In the genomic region with DNA sequence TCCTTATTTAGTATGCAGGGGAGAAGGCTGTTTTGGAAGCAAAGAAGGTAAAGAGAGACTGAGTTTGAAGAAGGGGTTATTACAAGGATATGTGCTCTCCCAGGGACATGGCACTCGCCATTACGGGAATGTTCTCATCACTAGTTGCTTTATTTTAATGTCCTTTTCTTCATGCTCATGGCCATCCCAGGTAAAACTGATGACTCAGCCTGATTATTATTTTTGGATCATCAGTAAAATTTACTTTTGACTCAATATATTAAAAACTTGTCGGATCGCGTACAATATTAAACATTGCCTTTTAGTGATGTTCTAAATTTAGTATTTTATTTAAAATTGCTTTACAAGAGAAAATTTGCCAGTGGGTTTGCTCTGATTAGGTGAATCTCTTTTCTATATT, we compare ENCODE assay signal across 23 cellular contexts.
DNase-seq lines count a peak whose midpoint lies in the region; ATAC-seq, FAIRE-seq and TF ChIP-seq lines count a peak whose summit lies in the region.
"Had no signal": no experiment of that assay in that cellular context is flagged by ENCODE, and none has a peak within 500 bp of the region (broad histone marks: within the 10 kb centered on the region; RNA-seq: fewer than 3 reads in every experiment).

No MANE protein-coding gene starts in this region.

- H3K4ac ChIP-seq in H1 (replicated peaks; ENCODE audit: insufficient read length, low read depth, low read length) = no peak overlapping the region

- H3K9me3 ChIP-seq in A549 = no peaks in the 10 kb centered on the region
- no peaks in the 10 kb centered on the region for H3K9me3 ChIP-seq in K562 (replicated peaks; ENCODE audit: control insufficient read depth, insufficient read depth, low read depth, low read length)
- H3K9me3 ChIP-seq in H1 (ENCODE audit: insufficient read depth in 2 of 2, low read depth in 1 of 2, low read length in 1 of 2) = no peaks in the 10 kb centered on the region
- H3K9me3 ChIP-seq: Caco-2 had no signal

- FAIRE-seq in A549 (lab: Jason Lieb, UNC) (no peak), K562 (lab: Jason Lieb, UNC) (no peak), H1 (lab: Jason Lieb, UNC) (no peak)
- FAIRE-seq: D721Med, G401.6, GM12891, GM19239 had no signal

- CTCF ChIA-PET in A549 (lab: Yijun Ruan, JAX) (no interaction called here), K562 (lab: Yijun Ruan, JAX; ENCODE audit: low intra/inter-chr PET ratio) (no interaction called here), H1 (lab: Charles Lee; ENCODE audit: partially characterized antibody) (no interaction called here)

- no peaks in the 10 kb centered on the region for H3K9me3 Mint-ChIP-seq in GM23338
- H3K9me3 Mint-ChIP-seq: CD4-positive, alpha-beta T cell; CD8-positive, alpha-beta T cell had no signal

- no peak overlapping the region for H2BK120ac ChIP-seq in H1 (replicated peaks; ENCODE audit: low read depth, low read length)

- no peak for TF ChIP-seq RAD21 in A549 (conservative IDR thresholded peaks at IDR 0.05 in 1 of 2, IDR thresholded peaks at IDR 0.05 in 1 of 2)
- no peak for TF ChIP-seq RAD21 in K562 (CRISPR knock-in tag; conservative IDR thresholded peaks at IDR 0.05 in 1 of 2, IDR thresholded peaks at IDR 0.05 in 1 of 2)
- no peak for TF ChIP-seq RAD21 in H1 (IDR thresholded peaks at IDR 0.05 in 1 of 2, conservative IDR thresholded peaks at IDR 0.05 in 1 of 2; ENCODE audit: low read depth in 2 of 2, low read length in 2 of 2)

- POLR2A ChIA-PET in A549 (lab: Yijun Ruan, JAX) (no interaction called here), K562 (lab: Yijun Ruan, JAX) (no interaction called here), H1 (lab: Charles Lee; ENCODE audit: partially characterized antibody) (no interaction called here)

- H3K27me3 ChIP-seq in GM23338 (ENCODE audit: insufficient read depth) = no peaks in the 10 kb centered on the region
- H3K27me3 ChIP-seq in K562 (ENCODE audit: control insufficient read depth in 2 of 2, insufficient read depth in 2 of 2, low read length in 2 of 2) = no peaks in the 10 kb centered on the region
- H3K27me3 ChIP-seq in H1 (replicated peaks in 1 of 4; ENCODE audit: control insufficient read depth in 3 of 4, extremely low read depth in 1 of 4, insufficient read depth in 3 of 4, low read length in 3 of 4) = no peaks in the 10 kb centered on the region
- no peaks in the 10 kb centered on the region for H3K27me3 ChIP-seq in H7 (ENCODE audit: control insufficient read depth, insufficient read depth, low read length)
- H3K27me3 ChIP-seq: BLaER1 treated with 17β-estradiol and CSF1 and Interleukin-3, amounts not matched to agents 10 nM and 100 nM had no signal

- peak overlapping the region; percentile 70; the same call in 1 of the 2 replicates for H2AFZ ChIP-seq in GM23338
- H2AFZ ChIP-seq in K562 (ENCODE audit: low read depth, low read length) = no peak overlapping the region
- no peak overlapping the region for H2AFZ ChIP-seq in H1 (ENCODE audit: low read length)

- H3K9me2 ChIP-seq in GM23338 (ENCODE audit: insufficient read depth) = peaks cover 4% of the 10 kb centered on the region; the same call in 1 of the 2 replicates

- H4K20me1 ChIP-seq in GM23338 (replicated peaks; ENCODE audit: insufficient read depth) (no peaks in the 10 kb centered on the region), K562 (replicated peaks; ENCODE audit: control insufficient read depth, insufficient read depth, low read length) (no peaks in the 10 kb centered on the region), H1 (replicated peaks in 1 of 2; ENCODE audit: control insufficient read depth in 1 of 2, insufficient read depth in 2 of 2, low read length in 2 of 2) (peaks cover 0 to 2% of the 10 kb centered on the region in 2 experiments)
- H4K20me1 ChIP-seq: BLaER1 treated with 17β-estradiol and CSF1 and Interleukin-3, amounts not matched to agents 10 nM and 100 nM had no signal

- no peak for TF ChIP-seq POLR2A in A549 (IDR thresholded peaks at IDR 0.05; ENCODE audit: low read length)
- no peak for TF ChIP-seq POLR2A in K562 (conservative IDR thresholded peaks at IDR 0.05)
- TF ChIP-seq POLR2A in H1 (IDR thresholded peaks at IDR 0.05; ENCODE audit: control extremely low read depth in 1 of 2, low read depth in 2 of 2, low read length in 2 of 2) = no peak

- H3K23ac ChIP-seq in H1 (ENCODE audit: insufficient read length) = no peak overlapping the region

- TF ChIP-seq CTCF in A549 (IDR thresholded peaks at IDR 0.05) (no peak), GM23338 (conservative IDR thresholded peaks at IDR 0.05; ENCODE audit: low read depth in 2 of 2) (no peak), K562 (IDR thresholded peaks at IDR 0.05 in 2 of 3, conservative IDR thresholded peaks at IDR 0.05 in 1 of 3; ENCODE audit: insufficient read depth in 2 of 3, low read depth in 1 of 3, low read length in 3 of 3) (no peak), H1 (IDR thresholded peaks at IDR 0.05; ENCODE audit: control extremely low read depth in 1 of 3, insufficient read depth in 1 of 3, low read depth in 1 of 3, low read length in 3 of 3) (no peak)

- no peak overlapping the region for H4K91ac ChIP-seq in H1 (replicated peaks; ENCODE audit: insufficient read length, low read length)

- H3K9me1 ChIP-seq in K562 (ENCODE audit: control insufficient read depth, insufficient read depth, low read length) = no peaks in the 10 kb centered on the region

- H2AK5ac ChIP-seq in H1 (ENCODE audit: low read depth, low read length) = no peak overlapping the region

- H3K4me2 ChIP-seq in A549 (no peak overlapping the region), GM23338 (no peak overlapping the region), K562 (ENCODE audit: insufficient read depth, low read length) (no peak overlapping the region), H1 (ENCODE audit: insufficient read depth in 1 of 2, low read depth in 2 of 2, low read length in 2 of 2) (no peak overlapping the region)
- H3K4me2 ChIP-seq: BLaER1 treated with 17β-estradiol and CSF1 and Interleukin-3, amounts not matched to agents 10 nM and 100 nM had no signal

- H4K8ac ChIP-seq in H1 (ENCODE audit: extremely low read depth, insufficient read depth, low read length) = no peak overlapping the region

- H3K56ac ChIP-seq in H1 (replicated peaks; ENCODE audit: insufficient read length, low read depth, low read length) = no peak overlapping the region

- no peak overlapping the region for H2BK15ac ChIP-seq in H1 (ENCODE audit: low read length)

- 87% methylated on average over 5 of the region's 5 CpGs for WGBS in A549 (ENCODE audit: missing lambda C conversion rate)
- WGBS in K562 (ENCODE audit: insufficient coverage, low coverage, missing lambda C conversion rate) = 5% methylated on average over 5 of the region's 5 CpGs
- 92% methylated on average over 5 of the region's 5 CpGs; no CpG with 5 or more reads in 1 of the 2 experiments for WGBS in H1 (ENCODE audit: extremely low coverage in 1 of 2, insufficient coverage in 1 of 2, insufficient read length in 1 of 2, insufficient replicate concordance in 2 of 2, low coverage in 1 of 2, low lambda C conversion rate in 2 of 2, missing lambda C conversion rate in 1 of 2), 2 experiments

- H2BK5ac ChIP-seq in H1 (ENCODE audit: low read depth, low read length) = no peak overlapping the region

- H3K27ac ChIP-seq in A549 = no peak overlapping the region
- no peak overlapping the region for H3K27ac ChIP-seq in GM23338 (ENCODE audit: low read depth)
- no peak overlapping the region for H3K27ac ChIP-seq in K562 (ENCODE audit: extremely low read depth, low read depth, low read length)
- H3K27ac ChIP-seq in H1 (ENCODE audit: low read depth, low read length) = no peak overlapping the region
- H3K27ac ChIP-seq: BLaER1 treated with 17β-estradiol and CSF1 and Interleukin-3, amounts not matched to agents 10 nM and 100 nM; C4-2B had no signal

- H3K4me1 Mint-ChIP-seq in GM23338 = peaks cover 5% of the 10 kb centered on the region; the same call in 1 of the 3 replicates
- H3K4me1 Mint-ChIP-seq: B cell had no signal

- no peaks in the 10 kb centered on the region for H3F3A ChIP-seq in GM23338 (replicated peaks; ENCODE audit: low read depth)

- no peak for TF ChIP-seq EP300 in A549 (IDR thresholded peaks at IDR 0.05)
- TF ChIP-seq EP300 in K562 (IDR thresholded peaks at IDR 0.05; ENCODE audit: low read length) = no peak
- TF ChIP-seq EP300 in H1 (IDR thresholded peaks at IDR 0.05; ENCODE audit: borderline replicate concordance in 1 of 2, low read depth in 2 of 2, low read length in 2 of 2) = no peak

- no peaks in the 10 kb centered on the region for H3K36me3 ChIP-seq in GM23338 (ENCODE audit: insufficient read depth)
- no peaks in the 10 kb centered on the region for H3K36me3 ChIP-seq in K562 (ENCODE audit: control insufficient read depth, insufficient read depth, low read length)
- H3K36me3 ChIP-seq in H1 (ENCODE audit: control insufficient read depth in 2 of 4, insufficient read depth in 4 of 4, low read length in 3 of 4) = no peaks in the 10 kb centered on the region
- no peaks in the 10 kb centered on the region for H3K36me3 ChIP-seq in H7 (replicated peaks; ENCODE audit: control insufficient read depth, insufficient read depth, low read length)
- H3K36me3 ChIP-seq: BLaER1 treated with 17β-estradiol and CSF1 and Interleukin-3, amounts not matched to agents 10 nM and 100 nM had no signal

- intact Hi-C loops in K562 (cut with micrococcal nuclease) = no loop called here

- no peak overlapping the region for H3K4me3 ChIP-seq in A549
- H3K4me3 ChIP-seq in GM23338 = no peak overlapping the region
- H3K4me3 ChIP-seq in K562 = no peak overlapping the region
- H3K4me3 ChIP-seq in H1 (ENCODE audit: extremely low read depth in 1 of 4, insufficient read depth in 2 of 4, low read depth in 3 of 4, low read length in 4 of 4) = no peak overlapping the region
- no peak overlapping the region for H3K4me3 ChIP-seq in H7 (ENCODE audit: insufficient read depth, low read depth, low read length)
- H3K4me3 ChIP-seq: BLaER1 treated with 17β-estradiol and CSF1 and Interleukin-3, amounts not matched to agents 10 nM and 100 nM had no signal

- no peaks in the 10 kb centered on the region for H3K36me3 Mint-ChIP-seq in GM23338 (ENCODE audit: low read depth)
- H3K36me3 Mint-ChIP-seq: CD8-positive, alpha-beta T cell had no signal

- no peak for ATAC-seq in A549
- ATAC-seq in GM23338 = no peak
- no peak for ATAC-seq in K562
- no peak for ATAC-seq in HG03442 (IDR thresholded peaks at IDR 0.05; ENCODE audit: unreplicated experiment)
- ATAC-seq: CD8-positive, alpha-beta T cell had no signal

- H3K23me2 ChIP-seq in H1 (ENCODE audit: low read depth, low read length) = no peaks in the 10 kb centered on the region; the same call in 1 of the 2 replicates

- no peak overlapping the region for H2BK12ac ChIP-seq in H1 (ENCODE audit: low read depth, low read length)

- H4K5ac ChIP-seq in H1 (ENCODE audit: insufficient read length, low read depth, low read length) = no peak overlapping the region

- no peak overlapping the region for H3K18ac ChIP-seq in H1 (ENCODE audit: extremely low read depth, low read length)

- H3K79me2 ChIP-seq in GM23338 (replicated peaks; ENCODE audit: insufficient read depth) = no peaks in the 10 kb centered on the region
- H3K79me2 ChIP-seq in K562 (ENCODE audit: control insufficient read depth, insufficient read depth, low read length) = no peaks in the 10 kb centered on the region
- no peaks in the 10 kb centered on the region for H3K79me2 ChIP-seq in H1 (ENCODE audit: control insufficient read depth in 1 of 2, insufficient read depth in 2 of 2, low read length in 2 of 2)

- DNase-seq in A549 (ENCODE audit: low read depth in 1 of 2, low spot score in 1 of 2) (no peak), GM23338 (ENCODE audit: low spot score) (no peak), K562 (ENCODE audit: extremely low read depth in 1 of 4, low spot score in 3 of 4) (no peak), H1 (ENCODE audit: low read depth in 1 of 2, low spot score in 2 of 2) (no peak), NCI-H2107 treated with DMSO at 0.1 percent for 48 hours (lab: John Stamatoyannopoulos, UW; ENCODE audit: unreplicated experiment) (no peak), OCI-M1 (lab: John Stamatoyannopoulos, UW) (no peak), H7 (no peak)
- DNase-seq: 8988T; AML-193; Caco-2; Calu3; CD4-positive, alpha-beta T cell; CD8-positive, alpha-beta T cell; DMS79 treated with DMSO at 0.1 percent for 48 hours; GF-D8 had no signal

- H3K14ac ChIP-seq in H1 (ENCODE audit: insufficient read length) = no peak overlapping the region

- H3K4me1 ChIP-seq in A549 = no peaks in the 10 kb centered on the region
- H3K4me1 ChIP-seq in GM23338 (ENCODE audit: insufficient read depth) = no peaks in the 10 kb centered on the region
- H3K4me1 ChIP-seq in K562 (replicated peaks in 1 of 2; ENCODE audit: control insufficient read depth in 2 of 2, insufficient read depth in 2 of 2, low read length in 2 of 2) = no peaks in the 10 kb centered on the region
- peaks cover 0 to 2% (median 0%) of the 10 kb centered on the region in 4 experiments; a peak in 1 of 7 replicates for H3K4me1 ChIP-seq in H1 (replicated peaks in 1 of 4; ENCODE audit: control insufficient read depth in 3 of 4, insufficient read depth in 4 of 4, low read length in 3 of 4)
- H3K4me1 ChIP-seq: BLaER1 treated with 17β-estradiol and CSF1 and Interleukin-3, amounts not matched to agents 10 nM and 100 nM; Caco-2 had no signal

- H3K9ac ChIP-seq in K562 (ENCODE audit: insufficient read depth in 1 of 2, low read depth in 2 of 2, low read length in 2 of 2) = no peak overlapping the region
- H3K9ac ChIP-seq in H1 (replicated peaks in 1 of 4; ENCODE audit: extremely low read depth in 1 of 4, low read depth in 3 of 4, low read length in 3 of 4) = no peak overlapping the region
- H3K9ac ChIP-seq: BLaER1 treated with 17β-estradiol and CSF1 and Interleukin-3, amounts not matched to agents 10 nM and 100 nM had no signal

- no peak overlapping the region for H2BK20ac ChIP-seq in H1 (ENCODE audit: low read length)

- H3K4me3 Mint-ChIP-seq in GM23338 = no peak overlapping the region
- H3K4me3 Mint-ChIP-seq: B cell; CD4-positive, alpha-beta T cell; CD8-positive, alpha-beta T cell had no signal

- H3K79me1 ChIP-seq in H1 (ENCODE audit: low read depth, low read length) = no peaks in the 10 kb centered on the region

- in situ Hi-C loops in K562 (cut with MboI) = no loop called here

- no peak overlapping the region for H3K27ac Mint-ChIP-seq in GM23338
- H3K27ac Mint-ChIP-seq: B cell; CD4-positive, alpha-beta T cell; CD8-positive, alpha-beta T cell had no signal

- no TSS peak for BruUV-seq in K562 (replicated peaks; lab: Mats Ljungman, UMichigan)

- H3K27me3 Mint-ChIP-seq in GM23338 (ENCODE audit: insufficient read depth, low read depth, poor library complexity) = no peaks in the 10 kb centered on the region
- H3K27me3 Mint-ChIP-seq: B cell had no signal
